Comparison of ENCODE assay signal across 18 cellular contexts in genomic region chr1:209199822-209200221, GRCh38.
DNase-seq lines count a peak whose midpoint lies in the region; ATAC-seq, FAIRE-seq and TF ChIP-seq lines count a peak whose summit lies in the region.
"Had no signal": no experiment of that assay in that cellular context is flagged by ENCODE, and none has a peak within 500 bp of the region (broad histone marks: within the 10 kb centered on the region; RNA-seq: fewer than 3 reads in every experiment).

No MANE protein-coding gene starts in this region.

- peak overlapping the region in 3 of 5 experiments; percentile 20 to 78 (median 61) for H3K27ac Mint-ChIP-seq in brain
- H3K27ac Mint-ChIP-seq: activated B cell treated with CpG ODN at 0.5 μM for 24 hours had no signal

- DNase-seq in GM12865 (ENCODE audit: low read depth) (peak; percentile 10), NCI-H2107 treated with DMSO at 0.1 percent for 48 hours (lab: John Stamatoyannopoulos, UW; ENCODE audit: unreplicated experiment) (peak; percentile 51), left colon (no peak), NCI-H226 (no peak), putamen (ENCODE audit: low spot score) (no peak), RCC 7860 (ENCODE audit: low spot score) (no peak)
- DNase-seq: activated B cell treated with CpG ODN at 0.5 μM for 24 hours; activated naive CD4-positive, alpha-beta T cell; AML-193; brain microvascular endothelial cell; DMS153; foreskin melanocyte; NCI-H2171; OCI-M1; stimulated activated CD4-positive, alpha-beta T cell treated with anti-CD3 and anti-CD28 coated beads, Interleukin-15, amount 100 ng/mL, for 24 hours had no signal

- no peak overlapping the region for H3K4me3 ChIP-seq in GM12865 (ENCODE audit: low read depth, low read length)
- H3K4me3 ChIP-seq: prostate gland had no signal

- H3K27me3 Mint-ChIP-seq in brain: peaks cover 3% of the 10 kb centered on the region

- peaks cover 46% of the 10 kb centered on the region for H3K4me1 Mint-ChIP-seq in brain
- H3K4me1 Mint-ChIP-seq: activated B cell treated with CpG ODN at 0.5 μM for 24 hours had no signal

- TF ChIP-seq CTCF in GM12865 (IDR thresholded peaks at IDR 0.05; ENCODE audit: insufficient read depth, low read depth, low read length, missing control alignments): no peak
- peak in 1 of 2 experiments; percentile 17 for TF ChIP-seq CTCF in brain (conservative IDR thresholded peaks at IDR 0.05)

- peak overlapping the region in 4 of 5 experiments; percentile 18 to 54 (median 34) for H3K4me3 Mint-ChIP-seq in brain
- H3K4me3 Mint-ChIP-seq: activated B cell treated with CpG ODN at 0.5 μM for 24 hours had no signal

- peaks cover 9% of the 10 kb centered on the region for H3K36me3 Mint-ChIP-seq in brain

- no peak for FAIRE-seq in RCC 7860 (lab: Jason Lieb, UNC)

- intact Hi-C loops in left colon (cut with DNase I, micrococcal nuclease): loop anchor here in 1 of 2 donors (5.0 kb wide), 1 partner anchor 152 kb away; no protein-coding TSS in a partner anchor

- peak; percentile 86 for ATAC-seq in left colon
- ATAC-seq in GM19023 (IDR thresholded peaks at IDR 0.05; ENCODE audit: unreplicated experiment): no peak

- peaks cover 23 to 30% (median 24%) of the 10 kb centered on the region in 5 experiments for H3K9me3 Mint-ChIP-seq in brain

Comparison
In these comparisons a context has a peak if more than half of its experiments do, and no peak if none do; other contexts are left out.
1. DNase-seq: peak in GM12865 (single experiment) and NCI-H2107 treated with DMSO at 0.1 percent for 48 hours (single experiment); none in left colon (0 of 2), NCI-H226 (single experiment), putamen (single experiment) and RCC 7860 (single experiment).